1 cellular context compared by ENCODE assay signal in genomic region chr14:52683985-52684520, GRCh38.
TF ChIP-seq lines count a peak whose summit lies in the region.

No MANE protein-coding gene starts in this region.

TF ChIP-seq in HepG2, 621 proteins besides CTCF, POLR2A, EP300 and RAD21:
- TF ChIP-seq TEAD2 (CRISPR knock-in tag; IDR thresholded peaks at IDR 0.05) (no peak), IKZF1 (IDR thresholded peaks at IDR 0.05) (no peak), USF2 (IDR thresholded peaks at IDR 0.05; ENCODE audit: low read depth, low read length) (peak; percentile 29; the same call in 1 of the 2 replicates), USF2 (CRISPR knock-in tag; IDR thresholded peaks at IDR 0.05; ENCODE audit: borderline replicate concordance) (no peak), FOXK2 (IDR thresholded peaks at IDR 0.05) (no peak), RCOR2 (CRISPR knock-in tag; IDR thresholded peaks at IDR 0.05) (no peak), ZNF326 (CRISPR knock-in tag; IDR thresholded peaks at IDR 0.05; ENCODE audit: borderline replicate concordance) (no peak)
